In the genomic region with DNA sequence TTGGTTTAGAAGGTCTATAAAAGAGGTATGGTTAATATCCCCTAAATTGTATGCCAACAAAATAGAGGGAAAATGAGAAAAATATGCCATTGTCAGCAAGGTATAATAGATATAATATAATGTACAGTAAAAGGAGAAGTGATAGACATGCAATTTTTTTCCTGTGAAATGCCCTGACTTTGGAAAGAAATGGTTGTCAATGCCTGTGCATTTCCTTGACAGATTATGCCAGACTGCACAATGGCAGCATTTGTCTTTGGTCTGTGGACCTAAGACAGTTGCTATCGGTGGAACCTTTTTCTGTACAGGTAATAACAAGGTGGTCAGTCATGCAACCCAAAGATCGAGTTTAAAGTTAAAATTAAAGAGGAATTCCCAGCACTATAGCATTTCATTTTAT, we compare ENCODE assay signal across 6 cellular contexts.
"Had no signal": no experiment of that assay in that cellular context is flagged by ENCODE, and none has a peak within 500 bp of the region (broad histone marks: within the 10 kb centered on the region; RNA-seq: fewer than 3 reads in every experiment).

No MANE protein-coding gene starts in this region.

- H3K27ac ChIP-seq: HL-60 had no signal

- H3K4me3 ChIP-seq: K562 had no signal

- FAIRE-seq: HepG2, HTR-8/SVneo, K562 had no signal

- DNase-seq: IMR-90, KBM-7 had no signal
